8 cellular contexts compared by ENCODE assay signal in genomic region chr11:86799680-86800075, GRCh38. TPM values are rescaled to one million over a fixed set of nuclear protein-coding genes. Genes with fewer than 3 reads are reported as not detected.
DNase-seq lines count a peak whose midpoint lies in the region; FAIRE-seq and TF ChIP-seq lines count a peak whose summit lies in the region.

No MANE protein-coding gene starts in this region.

- H3K36me3 Mint-ChIP-seq in activated naive CD4-positive, alpha-beta T cell treated with anti-CD3 and anti-CD28 coated beads for 36 hours (ENCODE audit: low read depth) = no peaks in the 10 kb centered on the region

- no peak for DNase-seq in activated naive CD4-positive, alpha-beta T cell treated with anti-CD3 and anti-CD28 coated beads for 36 hours
- DNase-seq in activated naive CD4-positive, alpha-beta T cell treated with anti-CD3 and anti-CD28 coated beads, Interleukin-2, amount 50 U/mL, for 16 hours = no peak
- DNase-seq in colonic mucosa = peak; percentile 24
- peak; percentile 29 to 52 for DNase-seq in lung microvascular endothelial cell (ENCODE audit: low read depth in 2 of 2)
- DNase-seq in uterus = peak in 1 of 2 donors; percentile 49
- DNase-seq in stimulated activated CD4-positive, alpha-beta T cell treated with anti-CD3 and anti-CD28 coated beads, Interleukin-12 subunit alpha, Interleukin-12 subunit beta, amount 100 ng/mL, for 4 hours = no peak
- DNase-seq in NOMO-1 treated with DMSO at 0.1 percent for 48 hours (lab: John Stamatoyannopoulos, UW; ENCODE audit: unreplicated experiment) = no peak
- DNase-seq in GM19239 (ENCODE audit: insufficient read length, low spot score) = no peak

- CTCF ChIA-PET in activated naive CD4-positive, alpha-beta T cell treated with anti-CD3 and anti-CD28 coated beads for 36 hours (lab: Charles Lee) = interaction anchor here (0.6 to 2.3 kb wide), 3 partner anchors 191 to 345 kb away, joined by 3 to 11 read pairs (median 3); no protein-coding TSS in a partner anchor

- no peaks in the 10 kb centered on the region for H3K9me3 Mint-ChIP-seq in activated naive CD4-positive, alpha-beta T cell treated with anti-CD3 and anti-CD28 coated beads for 36 hours

- H3K27ac Mint-ChIP-seq in activated naive CD4-positive, alpha-beta T cell treated with anti-CD3 and anti-CD28 coated beads for 36 hours = no peak overlapping the region

- H3K4me1 ChIP-seq in colonic mucosa (no peaks in the 10 kb centered on the region), uterus (peaks cover 0 to 4% of the 10 kb centered on the region in 2 donors)

- TF ChIP-seq CTCF in colonic mucosa (IDR thresholded peaks at IDR 0.05) = no peak
- no peak for TF ChIP-seq CTCF in uterus (IDR thresholded peaks at IDR 0.05)

- peaks cover 32% of the 10 kb centered on the region for H3K4me1 Mint-ChIP-seq in activated naive CD4-positive, alpha-beta T cell treated with anti-CD3 and anti-CD28 coated beads for 36 hours (ENCODE audit: low read depth)

- H3K36me3 ChIP-seq in colonic mucosa (no peaks in the 10 kb centered on the region), uterus (no peaks in the 10 kb centered on the region)

- intact Hi-C loops in activated naive CD4-positive, alpha-beta T cell treated with anti-CD3 and anti-CD28 coated beads for 36 hours (cut with micrococcal nuclease) = loop anchor here (5.0 kb wide), 1 partner anchor 192 kb away; no protein-coding TSS in a partner anchor
- intact Hi-C loops in colonic mucosa (cut with DNase I) = loop anchor here (5.0 kb wide), 3 partner anchors 132 to 342 kb away; no protein-coding TSS in a partner anchor
- intact Hi-C loops in uterus (cut with DNase I; ENCODE audit: low total_unique reads) = loop anchor here (10.0 kb wide), 2 partner anchors 115 to 195 kb away; no protein-coding TSS in a partner anchor

- H3K27ac ChIP-seq in colonic mucosa (peak overlapping the region; percentile 61), uterus (peak overlapping the region; percentile 91 to 94)

- H3K9me3 ChIP-seq in colonic mucosa = no peaks in the 10 kb centered on the region
- no peaks in the 10 kb centered on the region for H3K9me3 ChIP-seq in uterus

- H3K4me3 ChIP-seq in colonic mucosa (peak overlapping the region; percentile 49), uterus (peak overlapping the region; percentile 60 to 89)

- TF ChIP-seq POLR2A in uterus (IDR thresholded peaks at IDR 0.05) = no peak

- H3K27me3 ChIP-seq in colonic mucosa (no peaks in the 10 kb centered on the region), uterus (no peaks in the 10 kb centered on the region)

- H3K27me3 Mint-ChIP-seq in activated naive CD4-positive, alpha-beta T cell treated with anti-CD3 and anti-CD28 coated beads for 36 hours (ENCODE audit: low read depth) = peaks cover 53% of the 10 kb centered on the region

- H3K9ac ChIP-seq in colonic mucosa (ENCODE audit: low read depth in 2 of 2, low read length in 2 of 2) = peak overlapping the region; percentile 70 to 84

- FAIRE-seq in GM19239 (lab: Jason Lieb, UNC) = no peak

- peak overlapping the region; percentile 45 for H3K4me3 Mint-ChIP-seq in activated naive CD4-positive, alpha-beta T cell treated with anti-CD3 and anti-CD28 coated beads for 36 hours

RNA-seq across cellular contexts. Expression of gene PRSS23, which starts 0.7 kb away (rescaled TPM):
- total RNA-seq in activated naive CD4-positive, alpha-beta T cell treated with anti-CD3 and anti-CD28 coated beads for 36 hours = under 1 TPM; 0.35 to 0.38 TPM
- total RNA-seq in colonic mucosa = 10 to 100 TPM; 45.5 to 46.4 TPM
- total RNA-seq in lung microvascular endothelial cell = 71.6 and 197 TPM in 2 replicates
- total RNA-seq in uterus = 100 to 1,000 TPM in 2 of 4 donors, 10 to 100 TPM in 2; 28.8 to 126 (median 106) TPM

Comparison
In these comparisons a context has a peak if more than half of its experiments do, and no peak if none do; other contexts are left out.
1. DNase-seq: peak in colonic mucosa (single experiment) and lung microvascular endothelial cell (2 of 2); none in activated naive CD4-positive, alpha-beta T cell treated with anti-CD3 and anti-CD28 coated beads for 36 hours (single experiment), activated naive CD4-positive, alpha-beta T cell treated with anti-CD3 and anti-CD28 coated beads, Interleukin-2, amount 50 U/mL, for 16 hours (single experiment), stimulated activated CD4-positive, alpha-beta T cell treated with anti-CD3 and anti-CD28 coated beads, Interleukin-12 subunit alpha, Interleukin-12 subunit beta, amount 100 ng/mL, for 4 hours (single experiment), NOMO-1 treated with DMSO at 0.1 percent for 48 hours (single experiment) and GM19239 (single experiment).
2. RNA of gene PRSS23, which starts 0.7 kb away (total RNA-seq): 28.8 to 126 TPM in uterus, 71.6 to 197 TPM in lung microvascular endothelial cell and 45.5 to 46.4 TPM in colonic mucosa; 0.35 to 0.38 TPM in activated naive CD4-positive, alpha-beta T cell treated with anti-CD3 and anti-CD28 coated beads for 36 hours; every median in the first group is over 10 times any median in the second.